In genomic region chr9:136133191-136133958, GRCh38 we compare ENCODE assay signal across 1 cellular context.
A peak's percentile ranks its signal among the peaks of the same experiment; 100 is the strongest.
TF ChIP-seq lines count a peak whose summit lies in the region.

No MANE protein-coding gene starts in this region.

TF ChIP-seq in HepG2, 621 proteins besides CTCF, POLR2A, EP300 and RAD21 (continued from another document):
- peak; percentile 25; the same call in 1 of the 2 replicates for TF ChIP-seq ZNF687 (CRISPR knock-in tag; IDR thresholded peaks at IDR 0.05)
